Comparison of ENCODE assay signal across 2 cellular contexts in the genomic region with DNA sequence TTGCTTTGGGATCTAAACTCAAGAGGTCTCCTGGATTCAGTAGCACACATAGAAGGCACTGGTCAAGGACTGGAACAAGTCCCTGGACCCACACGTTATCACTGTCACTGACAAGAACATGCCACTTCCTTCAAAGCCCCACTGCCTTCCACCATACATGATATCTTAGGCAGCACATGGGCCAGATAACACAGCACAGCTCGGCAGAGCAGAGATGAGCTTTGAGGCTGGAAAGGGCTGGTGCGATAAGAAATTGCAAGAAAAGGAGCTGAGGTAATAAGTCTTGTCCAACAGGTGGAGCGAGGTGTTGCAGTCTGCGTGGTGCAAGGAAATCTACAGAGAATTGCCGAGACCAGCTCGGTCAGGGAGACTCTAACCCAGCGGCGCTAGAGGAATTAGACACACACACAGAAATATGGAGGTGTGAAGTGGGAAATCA.
TF ChIP-seq lines count a peak whose summit lies in the region.

No MANE protein-coding gene starts in this region.

TF ChIP-seq in IMR-90, 13 proteins besides CTCF, POLR2A, EP300 and RAD21 (continued from another document):
- TF ChIP-seq, protein P1, sequence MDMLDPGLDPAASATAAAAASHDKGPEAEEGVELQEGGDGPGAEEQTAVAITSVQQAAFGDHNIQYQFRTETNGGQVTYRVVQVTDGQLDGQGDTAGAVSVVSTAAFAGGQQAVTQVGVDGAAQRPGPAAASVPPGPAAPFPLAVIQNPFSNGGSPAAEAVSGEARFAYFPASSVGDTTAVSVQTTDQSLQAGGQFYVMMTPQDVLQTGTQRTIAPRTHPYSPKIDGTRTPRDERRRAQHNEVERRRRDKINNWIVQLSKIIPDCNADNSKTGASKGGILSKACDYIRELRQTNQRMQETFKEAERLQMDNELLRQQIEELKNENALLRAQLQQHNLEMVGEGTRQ (IDR thresholded peaks at IDR 0.05; ENCODE audit: low read depth, low read length), result no peak
- TF ChIP-seq NFE2L2 (IDR thresholded peaks at IDR 0.05; ENCODE audit: low read depth, low read length), result no peak

TF ChIP-seq in K562, 482 proteins besides CTCF, POLR2A, EP300 and RAD21 (continues in another document):
- TF ChIP-seq, protein P2, sequence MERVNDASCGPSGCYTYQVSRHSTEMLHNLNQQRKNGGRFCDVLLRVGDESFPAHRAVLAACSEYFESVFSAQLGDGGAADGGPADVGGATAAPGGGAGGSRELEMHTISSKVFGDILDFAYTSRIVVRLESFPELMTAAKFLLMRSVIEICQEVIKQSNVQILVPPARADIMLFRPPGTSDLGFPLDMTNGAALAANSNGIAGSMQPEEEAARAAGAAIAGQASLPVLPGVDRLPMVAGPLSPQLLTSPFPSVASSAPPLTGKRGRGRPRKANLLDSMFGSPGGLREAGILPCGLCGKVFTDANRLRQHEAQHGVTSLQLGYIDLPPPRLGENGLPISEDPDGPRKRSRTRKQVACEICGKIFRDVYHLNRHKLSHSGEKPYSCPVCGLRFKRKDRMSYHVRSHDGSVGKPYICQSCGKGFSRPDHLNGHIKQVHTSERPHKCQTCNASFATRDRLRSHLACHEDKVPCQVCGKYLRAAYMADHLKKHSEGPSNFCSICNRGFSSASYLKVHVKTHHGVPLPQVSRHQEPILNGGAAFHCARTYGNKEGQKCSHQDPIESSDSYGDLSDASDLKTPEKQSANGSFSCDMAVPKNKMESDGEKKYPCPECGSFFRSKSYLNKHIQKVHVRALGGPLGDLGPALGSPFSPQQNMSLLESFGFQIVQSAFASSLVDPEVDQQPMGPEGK (CRISPR knock-in tag; IDR thresholded peaks at IDR 0.05; ENCODE audit: borderline replicate concordance), result no peak
- no peak for TF ChIP-seq RFX1 (IDR thresholded peaks at IDR 0.05)
- TF ChIP-seq ESRRA (IDR thresholded peaks at IDR 0.05; ENCODE audit: borderline replicate concordance, low read depth), result peak; percentile 62; the same call in 1 of the 2 replicates
- peak; percentile 38 for TF ChIP-seq PRDM10 (IDR thresholded peaks at IDR 0.05; ENCODE audit: partially characterized antibody)
- no peak for TF ChIP-seq ZNF780A (CRISPR knock-in tag; IDR thresholded peaks at IDR 0.05)
- no peak; the same call in 1 of the 2 replicates for TF ChIP-seq HES1 (IDR thresholded peaks at IDR 0.05; ENCODE audit: low read depth)
- TF ChIP-seq FOXA1 (IDR thresholded peaks at IDR 0.05; ENCODE audit: borderline replicate concordance), result no peak
- TF ChIP-seq, protein P3, sequence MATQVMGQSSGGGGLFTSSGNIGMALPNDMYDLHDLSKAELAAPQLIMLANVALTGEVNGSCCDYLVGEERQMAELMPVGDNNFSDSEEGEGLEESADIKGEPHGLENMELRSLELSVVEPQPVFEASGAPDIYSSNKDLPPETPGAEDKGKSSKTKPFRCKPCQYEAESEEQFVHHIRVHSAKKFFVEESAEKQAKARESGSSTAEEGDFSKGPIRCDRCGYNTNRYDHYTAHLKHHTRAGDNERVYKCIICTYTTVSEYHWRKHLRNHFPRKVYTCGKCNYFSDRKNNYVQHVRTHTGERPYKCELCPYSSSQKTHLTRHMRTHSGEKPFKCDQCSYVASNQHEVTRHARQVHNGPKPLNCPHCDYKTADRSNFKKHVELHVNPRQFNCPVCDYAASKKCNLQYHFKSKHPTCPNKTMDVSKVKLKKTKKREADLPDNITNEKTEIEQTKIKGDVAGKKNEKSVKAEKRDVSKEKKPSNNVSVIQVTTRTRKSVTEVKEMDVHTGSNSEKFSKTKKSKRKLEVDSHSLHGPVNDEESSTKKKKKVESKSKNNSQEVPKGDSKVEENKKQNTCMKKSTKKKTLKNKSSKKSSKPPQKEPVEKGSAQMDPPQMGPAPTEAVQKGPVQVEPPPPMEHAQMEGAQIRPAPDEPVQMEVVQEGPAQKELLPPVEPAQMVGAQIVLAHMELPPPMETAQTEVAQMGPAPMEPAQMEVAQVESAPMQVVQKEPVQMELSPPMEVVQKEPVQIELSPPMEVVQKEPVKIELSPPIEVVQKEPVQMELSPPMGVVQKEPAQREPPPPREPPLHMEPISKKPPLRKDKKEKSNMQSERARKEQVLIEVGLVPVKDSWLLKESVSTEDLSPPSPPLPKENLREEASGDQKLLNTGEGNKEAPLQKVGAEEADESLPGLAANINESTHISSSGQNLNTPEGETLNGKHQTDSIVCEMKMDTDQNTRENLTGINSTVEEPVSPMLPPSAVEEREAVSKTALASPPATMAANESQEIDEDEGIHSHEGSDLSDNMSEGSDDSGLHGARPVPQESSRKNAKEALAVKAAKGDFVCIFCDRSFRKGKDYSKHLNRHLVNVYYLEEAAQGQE (CRISPR knock-in tag; IDR thresholded peaks at IDR 0.05; ENCODE audit: low read depth), result no peak
- TF ChIP-seq ETV5 (CRISPR knock-in tag; IDR thresholded peaks at IDR 0.05; ENCODE audit: low read depth), result 0 out of 2 replicates have a peak, but pooled peaks have one; percentile 31
- TF ChIP-seq ELF1 (tag; IDR thresholded peaks at IDR 0.05), result no peak
- no peak for TF ChIP-seq FOXA3 (CRISPR knock-in tag; conservative IDR thresholded peaks at IDR 0.05 in 1 of 2, IDR thresholded peaks at IDR 0.05 in 1 of 2)
- no peak for TF ChIP-seq TAF7 (tag; IDR thresholded peaks at IDR 0.05)
- peak; percentile 87 for TF ChIP-seq MEIS2 (IDR thresholded peaks at IDR 0.05; ENCODE audit: partially characterized antibody)
- TF ChIP-seq ZKSCAN8 (CRISPR knock-in tag; IDR thresholded peaks at IDR 0.05), result peak; percentile 76; the same call in 1 of the 2 replicates
- no peak for TF ChIP-seq HNRNPLL (IDR thresholded peaks at IDR 0.05; ENCODE audit: low read depth, low read length, poor library complexity, severe bottlenecking)
- no peak for TF ChIP-seq GABPB2 (CRISPR knock-in tag; conservative IDR thresholded peaks at IDR 0.05)
- TF ChIP-seq FUS (optimal IDR thresholded peaks at IDR 0.05; ENCODE audit: low read depth, low read length), result no peak
- TF ChIP-seq ARNT (IDR thresholded peaks at IDR 0.05), result peak; percentile 74 to 89; a peak in 2 of 4 replicates
- TF ChIP-seq SIX5 (IDR thresholded peaks at IDR 0.05; ENCODE audit: borderline replicate concordance in 1 of 2, insufficient read depth in 1 of 2, low read depth in 1 of 2, low read length in 2 of 2), result no peak
- TF ChIP-seq, protein P4, sequence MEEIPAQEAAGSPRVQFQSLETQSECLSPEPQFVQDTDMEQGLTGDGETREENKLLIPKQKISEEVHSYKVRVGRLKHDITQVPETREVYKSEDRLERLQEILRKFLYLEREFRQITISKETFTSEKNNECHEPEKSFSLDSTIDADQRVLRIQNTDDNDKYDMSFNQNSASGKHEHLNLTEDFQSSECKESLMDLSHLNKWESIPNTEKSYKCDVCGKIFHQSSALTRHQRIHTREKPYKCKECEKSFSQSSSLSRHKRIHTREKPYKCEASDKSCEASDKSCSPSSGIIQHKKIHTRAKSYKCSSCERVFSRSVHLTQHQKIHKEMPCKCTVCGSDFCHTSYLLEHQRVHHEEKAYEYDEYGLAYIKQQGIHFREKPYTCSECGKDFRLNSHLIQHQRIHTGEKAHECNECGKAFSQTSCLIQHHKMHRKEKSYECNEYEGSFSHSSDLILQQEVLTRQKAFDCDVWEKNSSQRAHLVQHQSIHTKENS (CRISPR knock-in tag; IDR thresholded peaks at IDR 0.05), result no peak
- no peak for TF ChIP-seq ZNF586 (CRISPR knock-in tag; conservative IDR thresholded peaks at IDR 0.05)
- no peak for TF ChIP-seq XRCC5 (IDR thresholded peaks at IDR 0.05; ENCODE audit: low read depth, low read length)
- TF ChIP-seq MEF2A (IDR thresholded peaks at IDR 0.05; ENCODE audit: control insufficient read depth, low read depth, low read length), result peak; percentile 66
- peak; percentile 50; the same call in 1 of the 2 replicates for TF ChIP-seq MITF (IDR thresholded peaks at IDR 0.05)
- no peak for TF ChIP-seq MXD1 (CRISPR knock-in tag; IDR thresholded peaks at IDR 0.05; ENCODE audit: borderline replicate concordance, poor library complexity, severe bottlenecking)
- TF ChIP-seq ZNF76 (CRISPR knock-in tag; IDR thresholded peaks at IDR 0.05; ENCODE audit: borderline replicate concordance), result 0 out of 2 replicates have a peak, but pooled peaks have one; percentile 28
- 0 out of 2 replicates have a peak, but pooled peaks have one; percentile 20 for TF ChIP-seq ARID4B (CRISPR knock-in tag; IDR thresholded peaks at IDR 0.05)
- TF ChIP-seq, protein P5, sequence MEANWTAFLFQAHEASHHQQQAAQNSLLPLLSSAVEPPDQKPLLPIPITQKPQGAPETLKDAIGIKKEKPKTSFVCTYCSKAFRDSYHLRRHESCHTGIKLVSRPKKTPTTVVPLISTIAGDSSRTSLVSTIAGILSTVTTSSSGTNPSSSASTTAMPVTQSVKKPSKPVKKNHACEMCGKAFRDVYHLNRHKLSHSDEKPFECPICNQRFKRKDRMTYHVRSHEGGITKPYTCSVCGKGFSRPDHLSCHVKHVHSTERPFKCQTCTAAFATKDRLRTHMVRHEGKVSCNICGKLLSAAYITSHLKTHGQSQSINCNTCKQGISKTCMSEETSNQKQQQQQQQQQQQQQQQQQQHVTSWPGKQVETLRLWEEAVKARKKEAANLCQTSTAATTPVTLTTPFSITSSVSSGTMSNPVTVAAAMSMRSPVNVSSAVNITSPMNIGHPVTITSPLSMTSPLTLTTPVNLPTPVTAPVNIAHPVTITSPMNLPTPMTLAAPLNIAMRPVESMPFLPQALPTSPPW (CRISPR knock-in tag; IDR thresholded peaks at IDR 0.05), result peak; percentile 69
